9 cellular contexts compared by ENCODE assay signal in the genomic region with DNA sequence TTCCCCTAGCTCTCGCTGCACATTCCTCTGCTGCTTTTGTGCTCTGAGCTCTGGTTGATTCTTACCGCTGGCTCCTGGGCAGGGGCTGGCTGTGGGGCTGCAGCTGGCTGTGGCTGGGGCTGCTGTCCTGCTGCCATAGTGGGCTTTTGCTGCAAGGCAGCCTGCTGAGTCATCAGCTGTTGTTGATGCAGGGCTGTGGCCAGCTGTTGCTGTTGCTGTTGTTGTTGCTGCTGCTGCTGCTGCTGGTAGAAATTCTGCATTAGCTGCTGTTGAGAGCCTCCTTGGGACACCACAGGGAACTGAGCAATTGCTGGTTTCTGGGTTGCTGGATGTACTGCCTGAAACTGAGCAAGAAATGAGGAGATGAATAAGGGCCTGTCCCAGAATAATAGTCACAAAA.
DNase-seq lines count a peak whose midpoint lies in the region; ATAC-seq, FAIRE-seq and TF ChIP-seq lines count a peak whose summit lies in the region.
"Had no signal": no experiment of that assay in that cellular context is flagged by ENCODE, and none has a peak within 500 bp of the region (broad histone marks: within the 10 kb centered on the region; RNA-seq: fewer than 3 reads in every experiment).

No MANE protein-coding gene starts in this region.

- no peaks in the 10 kb centered on the region for H3K27me3 Mint-ChIP-seq in T-helper 17 cell

- no peak for TF ChIP-seq CTCF in pancreas (IDR thresholded peaks at IDR 0.05)

- H3K27ac Mint-ChIP-seq in T-helper 17 cell = peak overlapping the region; percentile 78

- no peak overlapping the region for H3K4me3 Mint-ChIP-seq in T-helper 17 cell

- H3K9me3 ChIP-seq in T-helper 17 cell (ENCODE audit: control insufficient read depth, low read length, poor library complexity, severe bottlenecking) (no peaks in the 10 kb centered on the region), pancreas (no peaks in the 10 kb centered on the region)

- intact Hi-C loops in pancreas (cut with DNase I) = no loop called here

- no peaks in the 10 kb centered on the region for H3K27me3 ChIP-seq in pancreas

- DNase-seq in ELF-1 (ENCODE audit: low read depth, low spot score) = peak; percentile 88
- no peak for DNase-seq in T-helper 17 cell
- DNase-seq in globus pallidus (ENCODE audit: low spot score) = peak; percentile 63
- no peak for DNase-seq in pancreas
- DNase-seq in NCI-H1105 (lab: John Stamatoyannopoulos, UW) = no peak
- DNase-seq in NCI-H1105 treated with DMSO at 0.1 percent for 48 hours (lab: John Stamatoyannopoulos, UW) = no peak

- WGBS in pancreas, 2 donors = 90 to 95% methylated on average over 2 of the region's 2 CpGs

- no peak for FAIRE-seq in pancreas (lab: Jason Lieb, UNC)
- FAIRE-seq: GM18507 had no signal

- peaks cover 2% of the 10 kb centered on the region for H3K4me1 Mint-ChIP-seq in T-helper 17 cell

- H3K4me1 ChIP-seq in pancreas = no peaks in the 10 kb centered on the region

- ATAC-seq in T-helper 17 cell (no peak), pancreas (peak in 3 of 4 donors; percentile 39 to 67 (median 57)), HG03039 (IDR thresholded peaks at IDR 0.05; ENCODE audit: unreplicated experiment) (no peak), GM21529 (IDR thresholded peaks at IDR 0.05; ENCODE audit: unreplicated experiment) (no peak)

- H3K27ac ChIP-seq in pancreas = no peak overlapping the region

- no peak overlapping the region for H3K4me3 ChIP-seq in pancreas

- peaks cover 10% of the 10 kb centered on the region for H3K36me3 Mint-ChIP-seq in T-helper 17 cell (ENCODE audit: low read depth)

- H3K36me3 ChIP-seq in pancreas = peaks cover 0 to 48% (median 6%) of the 10 kb centered on the region in 3 donors

Comparison
In these comparisons a context has a peak if more than half of its experiments do, and no peak if none do; other contexts are left out.
1. DNase-seq: peak in ELF-1 (single experiment) and globus pallidus (single experiment); none in T-helper 17 cell (0 of 3), pancreas (0 of 6), NCI-H1105 (single experiment) and NCI-H1105 treated with DMSO at 0.1 percent for 48 hours (single experiment).
2. ATAC-seq: peak in pancreas (3 of 4); none in T-helper 17 cell (single experiment), HG03039 (single experiment) and GM21529 (single experiment).